6 cellular contexts compared by ENCODE assay signal in genomic region chr2:17617955-17618354, GRCh38.
"Had no signal": no experiment of that assay in that cellular context is flagged by ENCODE, and none has a peak within 500 bp of the region (broad histone marks: within the 10 kb centered on the region; RNA-seq: fewer than 3 reads in every experiment).

No MANE protein-coding gene starts in this region.

- DNase-seq: IMR-90, KBM-7, KG1 had no signal

- ATAC-seq: K562 had no signal

- H3K27ac ChIP-seq: HL-60 had no signal

- FAIRE-seq: HTR-8/SVneo, K562 had no signal

- H3K4me3 ChIP-seq: K562 had no signal
